In the genomic region with DNA sequence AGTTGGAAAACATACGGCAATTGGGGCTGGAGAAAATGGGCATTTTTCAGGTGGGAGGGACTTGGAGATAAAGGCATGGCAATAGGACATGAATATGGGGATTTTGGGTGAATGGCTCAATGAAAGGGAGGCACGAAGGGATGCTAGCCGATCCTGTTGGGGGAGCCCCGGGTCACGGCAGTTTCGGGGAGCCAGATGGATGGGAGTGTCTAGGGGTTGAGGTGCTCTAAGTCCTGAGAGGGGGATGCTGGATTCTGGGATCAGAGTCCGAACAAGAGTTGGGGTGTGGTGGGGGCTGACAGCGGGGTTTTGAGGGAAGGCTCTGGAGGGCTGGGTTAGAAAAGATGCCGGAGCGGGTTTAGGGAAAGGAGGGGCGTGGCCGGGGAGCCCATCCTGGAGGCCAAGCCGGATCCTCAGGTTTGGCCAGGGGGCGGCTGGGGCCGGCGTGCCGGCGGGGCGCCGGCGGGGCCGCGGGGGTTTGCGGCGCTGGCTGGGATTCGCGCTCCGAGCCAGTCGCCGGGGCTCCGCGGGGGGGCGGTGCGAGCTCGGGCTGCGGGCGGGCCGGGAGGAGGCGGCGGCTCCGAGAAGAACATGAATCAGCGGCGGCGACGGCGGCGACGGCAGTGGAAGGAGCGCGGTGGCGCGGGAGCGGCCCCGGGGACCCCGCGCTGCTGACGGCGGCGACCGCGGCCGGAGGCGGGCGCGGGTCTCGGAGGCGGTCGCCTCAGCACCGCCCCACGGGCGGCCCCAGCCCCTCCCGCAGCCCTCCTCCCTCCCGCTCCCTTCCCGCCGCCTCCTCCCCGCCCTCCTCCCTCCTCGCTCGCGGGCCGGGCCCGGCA, we compare ENCODE assay signal across 8 cellular contexts. TPM values are rescaled to one million over a fixed set of nuclear protein-coding genes. Genes with fewer than 3 reads are reported as not detected.
DNase-seq lines count a peak whose midpoint lies in the region; ATAC-seq and TF ChIP-seq lines count a peak whose summit lies in the region.

TSS of gene TYRO3 (plus strand) at position 813 of the 839 bp plus-strand sequence. CDS start 46 bp downstream, outside the sequence.

- H3K27ac ChIP-seq in esophagus squamous epithelium, result peak within 1 kb of the TSS; percentile 45 to 84 (median 75)

- H3K27ac Mint-ChIP-seq in activated T-cell treated with anti-CD3 and anti-CD28 coated beads, Interleukin-2, amount 50 U/mL, for 72 hours, result peak within 1 kb of the TSS; percentile 89
- H3K27ac Mint-ChIP-seq in naive B cell, result peak within 1 kb of the TSS in 4 of 6 donors; percentile 75 to 96 (median 81)

- peaks cover 17% of the 10 kb centered on the region for H3K27me3 Mint-ChIP-seq in activated T-cell treated with anti-CD3 and anti-CD28 coated beads, Interleukin-2, amount 50 U/mL, for 72 hours (ENCODE audit: low read depth)
- peaks cover 44 to 72% (median 68%) of the 10 kb centered on the region in 3 donors for H3K27me3 Mint-ChIP-seq in naive B cell

- peak; percentile 76 to 80 for ATAC-seq in activated T-cell treated with anti-CD3 and anti-CD28 coated beads, Interleukin-2, amount 50 U/mL, for 72 hours (replicated peaks in 1 of 2)
- ATAC-seq in naive B cell (ENCODE audit: low read depth in 2 of 2) (peak; percentile 46 to 60), HG02763 (IDR thresholded peaks at IDR 0.05; ENCODE audit: unreplicated experiment) (no peak)

- H3K4me1 Mint-ChIP-seq in activated T-cell treated with anti-CD3 and anti-CD28 coated beads, Interleukin-2, amount 50 U/mL, for 72 hours (ENCODE audit: low read depth), result peaks cover 25% of the 10 kb centered on the region
- H3K4me1 Mint-ChIP-seq in naive B cell, result peaks cover 31 to 39% (median 37%) of the 10 kb centered on the region in 3 donors

- H3K36me3 ChIP-seq in NT2/D1 (ENCODE audit: insufficient read depth, insufficient read length, low read length) (peaks cover 24% of the 10 kb centered on the region), esophagus squamous epithelium (peaks cover 0 to 25% (median 0%) of the 10 kb centered on the region in 3 donors)

- H3K4me3 Mint-ChIP-seq in activated T-cell treated with anti-CD3 and anti-CD28 coated beads, Interleukin-2, amount 50 U/mL, for 72 hours, result peak within 1 kb of the TSS; percentile 87 to 94
- peak within 1 kb of the TSS; percentile 83 to 94 (median 89) for H3K4me3 Mint-ChIP-seq in naive B cell

- H3K9me3 Mint-ChIP-seq in activated T-cell treated with anti-CD3 and anti-CD28 coated beads, Interleukin-2, amount 50 U/mL, for 72 hours, result no peaks in the 10 kb centered on the region
- no peaks in the 10 kb centered on the region for H3K9me3 Mint-ChIP-seq in naive B cell

- no peak for TF ChIP-seq CTCF in esophagus squamous epithelium (IDR thresholded peaks at IDR 0.05)

- intact Hi-C loops in esophagus squamous epithelium (cut with DNase I), result no loop called here

- TF ChIP-seq POLR2A in esophagus squamous epithelium (IDR thresholded peaks at IDR 0.05), result peak in 2 of 4 donors; percentile 12 to 30

- peak within 1 kb of the TSS; percentile 90 for H3K9ac ChIP-seq in NT2/D1 (ENCODE audit: insufficient read length, low read depth)

- H3K27me3 ChIP-seq in NT2/D1 (ENCODE audit: insufficient read depth, insufficient read length), result no peaks in the 10 kb centered on the region
- no peaks in the 10 kb centered on the region for H3K27me3 ChIP-seq in esophagus squamous epithelium

- peak; percentile 72 for DNase-seq in NCI-H82 (lab: John Stamatoyannopoulos, UW)
- no peak for DNase-seq in NCI-H82 treated with DMSO at 0.1 percent for 48 hours (lab: John Stamatoyannopoulos, UW; ENCODE audit: unreplicated experiment)
- no peak for DNase-seq in NT2/D1 (ENCODE audit: low read depth, low spot score)
- DNase-seq in activated T-cell treated with anti-CD3 and anti-CD28 coated beads, Interleukin-2, amount 50 U/mL, for 72 hours, result peak; percentile 84 to 88
- no peak for DNase-seq in esophagus squamous epithelium (lab: John Stamatoyannopoulos, UW)
- DNase-seq in naive B cell, result peak; percentile 41
- peak; percentile 24 to 77 for DNase-seq in stimulated activated CD8-positive, alpha-beta memory T cell treated with anti-CD3 and anti-CD28 coated beads, Interleukin-7, amount 100 ng/mL, for 4 hours (ENCODE audit: low read depth in 2 of 2)

- peaks cover 31% of the 10 kb centered on the region for H3K4me1 ChIP-seq in NT2/D1 (ENCODE audit: insufficient read depth, insufficient read length)
- peaks cover 15 to 44% (median 26%) of the 10 kb centered on the region in 3 donors for H3K4me1 ChIP-seq in esophagus squamous epithelium

- WGBS in esophagus squamous epithelium, 2 donors, result 1 to 9% methylated on average over 12 to 13 of the region's 81 CpGs

- H3K4me3 ChIP-seq in NT2/D1 (ENCODE audit: insufficient read length, low read depth), result peak within 1 kb of the TSS; percentile 80
- peak within 1 kb of the TSS; percentile 58 to 91 (median 74) for H3K4me3 ChIP-seq in esophagus squamous epithelium

- H3K9me3 ChIP-seq in NT2/D1 (ENCODE audit: insufficient read depth, low read length), result no peaks in the 10 kb centered on the region
- no peaks in the 10 kb centered on the region for H3K9me3 ChIP-seq in esophagus squamous epithelium

- H3K36me3 Mint-ChIP-seq in activated T-cell treated with anti-CD3 and anti-CD28 coated beads, Interleukin-2, amount 50 U/mL, for 72 hours (ENCODE audit: insufficient read depth in 2 of 2), result no peaks in the 10 kb centered on the region
- peaks cover 0 to 11% of the 10 kb centered on the region in 2 donors for H3K36me3 Mint-ChIP-seq in naive B cell

RNA-seq across cellular contexts. Expression of gene TYRO3, which starts in this region (rescaled TPM):
- 1 to 10 TPM; 2.2 to 3.0 TPM for total RNA-seq in activated T-cell treated with anti-CD3 and anti-CD28 coated beads, Interleukin-2, amount 50 U/mL, for 72 hours
- 10 to 100 TPM in 3 of 4 donors, 1 to 10 TPM in 1; 6.5 to 16.9 (median 11.2) TPM for total RNA-seq in esophagus squamous epithelium
- polyA plus RNA-seq in naive B cell (ENCODE audit: low read depth in 6 of 6), result not detected

Comparison
In these comparisons a context has a peak if more than half of its experiments do, and no peak if none do; other contexts are left out.
1. DNase-seq: peak in NCI-H82 (single experiment), activated T-cell treated with anti-CD3 and anti-CD28 coated beads, Interleukin-2, amount 50 U/mL, for 72 hours (2 of 2) and stimulated activated CD8-positive, alpha-beta memory T cell treated with anti-CD3 and anti-CD28 coated beads, Interleukin-7, amount 100 ng/mL, for 4 hours (2 of 2); none in NCI-H82 treated with DMSO at 0.1 percent for 48 hours (single experiment), NT2/D1 (single experiment) and esophagus squamous epithelium (single experiment).
2. Peak in DNase-seq and ATAC-seq in naive B cell; RNA of the gene not detected or under 1 TPM.